ENCODE assay signal across 18 cellular contexts in the genomic region with DNA sequence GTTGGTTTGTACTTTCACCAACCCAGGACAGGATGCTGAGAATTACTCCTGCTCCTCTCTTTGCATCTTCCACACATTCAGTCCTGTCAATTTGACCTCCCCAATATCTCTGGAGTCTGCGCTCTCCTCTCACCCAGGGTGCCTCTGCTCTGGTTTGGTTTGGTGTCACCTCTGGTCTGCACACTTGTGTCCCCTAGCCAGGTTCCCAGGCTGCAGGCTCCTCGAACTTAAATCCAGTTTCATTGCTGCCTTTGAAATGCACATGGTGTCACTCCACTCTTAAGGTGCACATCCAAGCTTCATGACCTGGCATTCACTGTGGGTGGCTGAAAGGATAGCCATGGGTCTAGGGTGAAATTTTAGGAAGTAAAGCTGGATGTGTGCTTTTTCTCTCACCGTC.
"Had no signal": no experiment of that assay in that cellular context is flagged by ENCODE, and none has a peak within 500 bp of the region (broad histone marks: within the 10 kb centered on the region; RNA-seq: fewer than 3 reads in every experiment).

No MANE protein-coding gene starts in this region.

- DNase-seq: activated CD4-positive, alpha-beta T cell treated with anti-CD3 and anti-CD28 coated beads for 4 hours; activated effector memory CD4-positive, alpha-beta T cell treated with Interleukin-2 at 50 U/mL for 16 hours; activated naive CD4-positive, alpha-beta T cell treated with anti-CD3 and anti-CD28 coated beads, Interleukin-2, amount 50 U/mL, for 16 hours; activated T-cell treated with anti-CD3 and anti-CD28 coated beads, Interleukin-2, amount 50 U/mL, for 1 hour; caudate nucleus; effector CD4-positive, alpha-beta T cell; foreskin keratinocyte; glutamatergic neuron; hypothalamus; mesendoderm; stimulated activated CD4-positive, alpha-beta T cell treated with anti-CD3 and anti-CD28 coated beads, Interleukin-12 subunit alpha, Interleukin-12 subunit beta, amount 100 ng/mL, for 4 hours; stimulated activated naive B cell treated with anti-CD40 and anti-IgM and Interleukin-4, amounts not matched to agents 10 μg/mL and 1 μg/mL and 100 μg/mL, for 72 hours; transverse colon had no signal

- H3K4me3 Mint-ChIP-seq: neural progenitor cell; stimulated activated naive B cell treated with anti-CD40 and anti-IgM and Interleukin-4, amounts not matched to agents 10 μg/mL and 1 μg/mL and 100 μg/mL, for 72 hours; WTC11 had no signal

- H2AFZ ChIP-seq: neural progenitor cell, parathyroid adenoma had no signal

- H3K27ac ChIP-seq: colonic mucosa, foreskin keratinocyte, neural progenitor cell, parathyroid adenoma, transverse colon had no signal

- H3K9ac ChIP-seq: neural progenitor cell, parathyroid adenoma had no signal

- H3K4me2 ChIP-seq: neural progenitor cell had no signal

- ATAC-seq: foreskin keratinocyte; stimulated activated naive B cell treated with anti-CD40 and anti-IgM and Interleukin-4, amounts not matched to agents 10 μg/mL and 1 μg/mL and 100 μg/mL, for 72 hours; T-helper 17 cell; WTC11 had no signal

- H3K36me3 Mint-ChIP-seq: neural progenitor cell, WTC11 had no signal

- H3K9me3 ChIP-seq: colonic mucosa, transverse colon had no signal

- H3K27ac Mint-ChIP-seq: stimulated activated naive B cell treated with anti-CD40 and anti-IgM and Interleukin-4, amounts not matched to agents 10 μg/mL and 1 μg/mL and 100 μg/mL, for 72 hours; T-helper 17 cell; WTC11 had no signal

- H3K4me1 ChIP-seq: colonic mucosa, foreskin keratinocyte had no signal

- H3K36me3 ChIP-seq: colonic mucosa, neural progenitor cell, transverse colon had no signal

- H3K27me3 Mint-ChIP-seq: T-helper 17 cell had no signal

- H3K79me2 ChIP-seq: parathyroid adenoma had no signal

- H3K4me3 ChIP-seq: colonic mucosa, neural progenitor cell, transverse colon had no signal

- H3K27me3 ChIP-seq: colonic mucosa, neural progenitor cell, transverse colon had no signal
